In the genomic region with DNA sequence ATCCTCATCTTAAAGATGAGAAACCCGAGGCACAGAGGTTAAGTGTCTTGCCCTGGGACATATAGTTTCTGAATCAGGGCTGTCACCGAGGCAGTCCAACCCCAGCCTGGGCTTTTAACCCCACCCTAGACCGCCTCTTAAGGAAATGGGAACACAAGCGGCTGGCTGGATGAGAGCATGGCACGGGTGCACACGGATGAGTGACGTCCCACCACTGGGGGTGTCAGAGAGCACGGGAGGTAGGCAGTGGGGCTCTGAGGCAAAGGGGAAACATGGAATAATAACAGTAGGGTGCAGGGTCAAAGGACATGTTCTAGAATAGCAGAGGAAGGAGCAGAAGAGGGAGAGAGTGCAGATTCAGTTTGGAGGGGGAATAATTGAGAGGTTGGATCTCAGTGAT, we compare ENCODE assay signal across 10 cellular contexts. TPM values are rescaled to one million over a fixed set of nuclear protein-coding genes. Genes with fewer than 3 reads are reported as not detected.
A peak's percentile ranks its signal among the peaks of the same experiment; 100 is the strongest.
DNase-seq lines count a peak whose midpoint lies in the region; TF ChIP-seq lines count a peak whose summit lies in the region.
"Had no signal": no experiment of that assay in that cellular context is flagged by ENCODE, and none has a peak within 500 bp of the region (broad histone marks: within the 10 kb centered on the region; RNA-seq: fewer than 3 reads in every experiment).

No MANE protein-coding gene starts in this region.

- no peak for TF ChIP-seq POLR2A in NB4 (IDR thresholded peaks at IDR 0.05; ENCODE audit: extremely low read depth, insufficient read length)
- no peak for TF ChIP-seq POLR2A in adrenal gland (IDR thresholded peaks at IDR 0.05)

- no peaks in the 10 kb centered on the region for H4K20me1 ChIP-seq in smooth muscle cell (ENCODE audit: low read depth)

- no peak overlapping the region for H3K4me2 ChIP-seq in smooth muscle cell

- H3K4me1 ChIP-seq in smooth muscle cell (ENCODE audit: low read depth) (no peaks in the 10 kb centered on the region), adrenal gland (replicated peaks in 1 of 2) (peaks cover 0 to 10% of the 10 kb centered on the region in 2 donors)

- H3K27ac ChIP-seq in smooth muscle cell (ENCODE audit: low read depth) = no peak overlapping the region
- no peak overlapping the region for H3K27ac ChIP-seq in adrenal gland

- intact Hi-C loops in adrenal gland (cut with DNase I) = no loop called here

- H3K36me3 ChIP-seq in smooth muscle cell (ENCODE audit: low read depth) = no peaks in the 10 kb centered on the region
- no peaks in the 10 kb centered on the region for H3K36me3 ChIP-seq in adrenal gland (replicated peaks in 1 of 2)

- no peak overlapping the region for H2AFZ ChIP-seq in smooth muscle cell (ENCODE audit: low read depth)

- H3K4me3 ChIP-seq in NB4 (ENCODE audit: low read depth, low read length) (no peak overlapping the region), epithelial cell of proximal tubule (ENCODE audit: low read depth, low read length) (no peak overlapping the region), smooth muscle cell (no peak overlapping the region), adrenal gland (no peak overlapping the region)

- WGBS in smooth muscle cell (ENCODE audit: low lambda C conversion rate) = 44% methylated on average over 8 of the region's 8 CpGs
- 35 to 48% (median 45%) methylated on average over 8 of the region's 8 CpGs for WGBS in adrenal gland, 4 donors

- TF ChIP-seq CTCF in NB4 (IDR thresholded peaks at IDR 0.05; ENCODE audit: low read depth, low read length) = peak; percentile 36
- peak; percentile 54 for TF ChIP-seq CTCF in epithelial cell of proximal tubule (conservative IDR thresholded peaks at IDR 0.05; ENCODE audit: low read depth, low read length)
- peak; percentile 14 for TF ChIP-seq CTCF in smooth muscle cell (IDR thresholded peaks at IDR 0.05; ENCODE audit: borderline replicate concordance, insufficient read depth, poor library complexity, severe bottlenecking)
- no peak for TF ChIP-seq CTCF in adrenal gland (IDR thresholded peaks at IDR 0.05)

- H3K9ac ChIP-seq in smooth muscle cell (ENCODE audit: low read depth) = no peak overlapping the region

- peaks cover 4% of the 10 kb centered on the region for H3F3A ChIP-seq in smooth muscle cell (ENCODE audit: low read depth)

- no peaks in the 10 kb centered on the region for H3K27me3 ChIP-seq in smooth muscle cell (ENCODE audit: low read depth)
- no peaks in the 10 kb centered on the region for H3K27me3 ChIP-seq in adrenal gland

- peak; percentile 37 for DNase-seq in NCI-H82 (lab: John Stamatoyannopoulos, UW)
- DNase-seq in NCI-H82 treated with DMSO at 0.1 percent for 48 hours (lab: John Stamatoyannopoulos, UW; ENCODE audit: unreplicated experiment) = no peak
- no peak for DNase-seq in NB4 (ENCODE audit: low read depth)
- DNase-seq in epithelial cell of proximal tubule (ENCODE audit: low read depth) = no peak
- no peak for DNase-seq in smooth muscle cell (lab: John Stamatoyannopoulos, UW; ENCODE audit: unreplicated experiment)
- no peak for DNase-seq in adrenal gland
- DNase-seq in SKM-1 (lab: John Stamatoyannopoulos, UW; ENCODE audit: unreplicated experiment) = no peak
- no peak for DNase-seq in HPDE6-E6E7 (ENCODE audit: extremely low spot score)
- DNase-seq: retina, T-helper 1 cell had no signal

- H3K9me3 ChIP-seq in smooth muscle cell (replicated peaks; ENCODE audit: low read depth) = no peaks in the 10 kb centered on the region
- H3K9me3 ChIP-seq in adrenal gland (replicated peaks in 1 of 3) = no peaks in the 10 kb centered on the region

- no peaks in the 10 kb centered on the region for H3K79me2 ChIP-seq in smooth muscle cell (ENCODE audit: low read depth)

RNA-seq across cellular contexts. Expression of a gene that starts 22.3 kb away (rescaled TPM):
- 1.6 and 1.7 TPM in 2 replicates for total RNA-seq in epithelial cell of proximal tubule
- 9.8 and 17.1 TPM in 2 replicates for total RNA-seq in smooth muscle cell
- 16.4 and 20.2 TPM in 2 replicates for polyA plus RNA-seq in smooth muscle cell
- total RNA-seq in adrenal gland = 10 to 100 TPM; 11.4 to 36.5 (median 20.7) TPM
- 10 to 100 TPM; 12.8 to 35.3 (median 21.2) TPM for polyA plus RNA-seq in adrenal gland

RNA-seq across cellular contexts. Expression of a gene that starts 50.8 kb away (rescaled TPM):
- total RNA-seq in epithelial cell of proximal tubule (not detected in 2 replicates), smooth muscle cell (not detected in 2 replicates), adrenal gland (10 to 100 TPM in 2 of 8 donors, 1 to 10 TPM in 6; 4.0 to 12.6 (median 6.7) TPM)
- polyA plus RNA-seq in smooth muscle cell (0.14 and 0.22 TPM in 2 replicates), adrenal gland (1 to 10 TPM; 4.8 to 8.0 (median 5.3) TPM)

Comparison
In these comparisons a context has a peak if more than half of its experiments do, and no peak if none do; other contexts are left out.
1. CTCF ChIP-seq: peak in NB4 (single experiment), epithelial cell of proximal tubule (single experiment) and smooth muscle cell (single experiment); none in adrenal gland (0 of 6).